Comparison of ENCODE assay signal across 28 cellular contexts in genomic region chr2:121740973-121741372, GRCh38.
"Had no signal": no experiment of that assay in that cellular context is flagged by ENCODE, and none has a peak within 500 bp of the region (broad histone marks: within the 10 kb centered on the region; RNA-seq: fewer than 3 reads in every experiment).

No MANE protein-coding gene starts in this region.

- H3K4me1 ChIP-seq: parathyroid adenoma, prostate gland, thyroid gland had no signal

- H3K9me3 ChIP-seq: gastrocnemius medialis, left ventricle myocardium inferior, lower lobe of right lung, mucosa of descending colon, neutrophil, prostate gland, sigmoid colon, stomach, thyroid gland, vagina had no signal

- H3K9ac ChIP-seq: parathyroid adenoma had no signal

- H3K36me3 Mint-ChIP-seq: memory B cell, naive B cell had no signal

- H3K27me3 Mint-ChIP-seq: memory B cell; stimulated activated naive B cell treated with anti-CD40 and anti-IgM and Interleukin-4, amounts not matched to agents 10 μg/mL and 1 μg/mL and 100 μg/mL, for 72 hours had no signal

- H2AFZ ChIP-seq: parathyroid adenoma had no signal

- H3K27ac ChIP-seq: epithelial cell of prostate, gastrocnemius medialis, left ventricle myocardium inferior, lower lobe of right lung, neutrophil, parathyroid adenoma, prostate gland, sigmoid colon, stomach, thyroid gland, vagina had no signal

- H3K4me3 Mint-ChIP-seq: memory B cell; stimulated activated naive B cell treated with anti-CD40 and anti-IgM and Interleukin-4, amounts not matched to agents 10 μg/mL and 1 μg/mL and 100 μg/mL, for 72 hours had no signal

- ATAC-seq: esophagus mucosa; gastrocnemius medialis; left colon; lower lobe of right lung; mucosa of descending colon; right cardiac atrium; stimulated activated naive B cell treated with anti-CD40 and anti-IgM and Interleukin-4, amounts not matched to agents 10 μg/mL and 1 μg/mL and 100 μg/mL, for 72 hours had no signal

- H3K4me3 ChIP-seq: dorsolateral prefrontal cortex, gastrocnemius medialis, left ventricle myocardium inferior, lower lobe of right lung, mucosa of descending colon, prostate gland, sigmoid colon, stomach, thyroid gland, vagina had no signal

- DNase-seq: central memory CD4-positive, alpha-beta T cell; dorsolateral prefrontal cortex; effector CD4-positive, alpha-beta T cell; foreskin fibroblast; gastrocnemius medialis; kidney glomerular epithelial cell; left colon; left ventricle myocardium inferior; lower lobe of right lung; mucosa of descending colon; naive B cell; right cardiac atrium; sigmoid colon; stimulated activated CD4-positive, alpha-beta T cell treated with anti-CD3 and anti-CD28 coated beads, Interleukin-4, amount 100 ng/mL, for 4 hours; stimulated activated naive B cell treated with anti-CD40 and anti-IgM and Interleukin-4, amounts not matched to agents 10 μg/mL and 1 μg/mL and 100 μg/mL, for 72 hours; stomach; thyroid gland; trophoblast cell had no signal

- H3K27ac Mint-ChIP-seq: memory B cell; nephron; stimulated activated naive B cell treated with anti-CD40 and anti-IgM and Interleukin-4, amounts not matched to agents 10 μg/mL and 1 μg/mL and 100 μg/mL, for 72 hours had no signal

- FAIRE-seq: colon, islet of Langerhans had no signal

- H3K27me3 ChIP-seq: dorsolateral prefrontal cortex, gastrocnemius medialis, neutrophil, sigmoid colon, stomach, thyroid gland, vagina had no signal

- H3K36me3 ChIP-seq: gastrocnemius medialis, left ventricle myocardium inferior, lower lobe of right lung, neutrophil, prostate gland, sigmoid colon, stomach, thyroid gland, vagina had no signal

- H3K9me3 Mint-ChIP-seq: memory B cell; nephron; stimulated activated naive B cell treated with anti-CD40 and anti-IgM and Interleukin-4, amounts not matched to agents 10 μg/mL and 1 μg/mL and 100 μg/mL, for 72 hours had no signal
